Comparison of ENCODE assay signal across 2 cellular contexts in the genomic region with DNA sequence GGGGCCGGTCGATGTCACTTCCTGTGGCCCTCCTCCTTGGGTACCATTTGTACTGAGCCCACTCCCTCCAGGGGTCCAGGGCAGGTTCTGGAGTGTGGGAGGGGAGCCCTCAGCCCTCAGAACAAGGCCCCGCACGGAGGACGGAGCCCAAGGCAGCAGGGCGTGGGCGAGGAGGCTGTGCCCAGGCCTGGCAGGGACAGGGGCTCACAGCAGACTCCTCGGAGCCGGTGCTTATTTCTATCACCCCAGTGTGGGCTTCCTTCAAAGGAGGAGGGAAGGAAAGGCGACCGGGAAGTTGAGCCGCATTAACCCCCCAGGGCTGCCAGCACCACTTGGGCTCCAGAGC.
TF ChIP-seq lines count a peak whose summit lies in the region.

No MANE protein-coding gene starts in this region.

TF ChIP-seq in IMR-90, 13 proteins besides CTCF, POLR2A, EP300 and RAD21 (continued from another document):
- TF ChIP-seq MAZ (IDR thresholded peaks at IDR 0.05; ENCODE audit: borderline replicate concordance, low read depth, low read length) (no peak), RFX5 (IDR thresholded peaks at IDR 0.05; ENCODE audit: low read depth, low read length) (no peak)
- TF ChIP-seq, protein P1, sequence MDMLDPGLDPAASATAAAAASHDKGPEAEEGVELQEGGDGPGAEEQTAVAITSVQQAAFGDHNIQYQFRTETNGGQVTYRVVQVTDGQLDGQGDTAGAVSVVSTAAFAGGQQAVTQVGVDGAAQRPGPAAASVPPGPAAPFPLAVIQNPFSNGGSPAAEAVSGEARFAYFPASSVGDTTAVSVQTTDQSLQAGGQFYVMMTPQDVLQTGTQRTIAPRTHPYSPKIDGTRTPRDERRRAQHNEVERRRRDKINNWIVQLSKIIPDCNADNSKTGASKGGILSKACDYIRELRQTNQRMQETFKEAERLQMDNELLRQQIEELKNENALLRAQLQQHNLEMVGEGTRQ (IDR thresholded peaks at IDR 0.05; ENCODE audit: low read depth, low read length): no peak

TF ChIP-seq in WTC11, 78 proteins besides CTCF, POLR2A, EP300 and RAD21:
- TF ChIP-seq, protein P1 (CRISPR knock-in tag; IDR thresholded peaks at IDR 0.05): no peak
- TF ChIP-seq, protein P2, sequence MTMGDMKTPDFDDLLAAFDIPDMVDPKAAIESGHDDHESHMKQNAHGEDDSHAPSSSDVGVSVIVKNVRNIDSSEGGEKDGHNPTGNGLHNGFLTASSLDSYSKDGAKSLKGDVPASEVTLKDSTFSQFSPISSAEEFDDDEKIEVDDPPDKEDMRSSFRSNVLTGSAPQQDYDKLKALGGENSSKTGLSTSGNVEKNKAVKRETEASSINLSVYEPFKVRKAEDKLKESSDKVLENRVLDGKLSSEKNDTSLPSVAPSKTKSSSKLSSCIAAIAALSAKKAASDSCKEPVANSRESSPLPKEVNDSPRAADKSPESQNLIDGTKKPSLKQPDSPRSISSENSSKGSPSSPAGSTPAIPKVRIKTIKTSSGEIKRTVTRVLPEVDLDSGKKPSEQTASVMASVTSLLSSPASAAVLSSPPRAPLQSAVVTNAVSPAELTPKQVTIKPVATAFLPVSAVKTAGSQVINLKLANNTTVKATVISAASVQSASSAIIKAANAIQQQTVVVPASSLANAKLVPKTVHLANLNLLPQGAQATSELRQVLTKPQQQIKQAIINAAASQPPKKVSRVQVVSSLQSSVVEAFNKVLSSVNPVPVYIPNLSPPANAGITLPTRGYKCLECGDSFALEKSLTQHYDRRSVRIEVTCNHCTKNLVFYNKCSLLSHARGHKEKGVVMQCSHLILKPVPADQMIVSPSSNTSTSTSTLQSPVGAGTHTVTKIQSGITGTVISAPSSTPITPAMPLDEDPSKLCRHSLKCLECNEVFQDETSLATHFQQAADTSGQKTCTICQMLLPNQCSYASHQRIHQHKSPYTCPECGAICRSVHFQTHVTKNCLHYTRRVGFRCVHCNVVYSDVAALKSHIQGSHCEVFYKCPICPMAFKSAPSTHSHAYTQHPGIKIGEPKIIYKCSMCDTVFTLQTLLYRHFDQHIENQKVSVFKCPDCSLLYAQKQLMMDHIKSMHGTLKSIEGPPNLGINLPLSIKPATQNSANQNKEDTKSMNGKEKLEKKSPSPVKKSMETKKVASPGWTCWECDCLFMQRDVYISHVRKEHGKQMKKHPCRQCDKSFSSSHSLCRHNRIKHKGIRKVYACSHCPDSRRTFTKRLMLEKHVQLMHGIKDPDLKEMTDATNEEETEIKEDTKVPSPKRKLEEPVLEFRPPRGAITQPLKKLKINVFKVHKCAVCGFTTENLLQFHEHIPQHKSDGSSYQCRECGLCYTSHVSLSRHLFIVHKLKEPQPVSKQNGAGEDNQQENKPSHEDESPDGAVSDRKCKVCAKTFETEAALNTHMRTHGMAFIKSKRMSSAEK (CRISPR knock-in tag; IDR thresholded peaks at IDR 0.05; ENCODE audit: borderline replicate concordance): no peak
- TF ChIP-seq IRF2 (CRISPR knock-in tag; IDR thresholded peaks at IDR 0.05; ENCODE audit: borderline replicate concordance, low read depth) (no peak), RELA (CRISPR knock-in tag; IDR thresholded peaks at IDR 0.05; ENCODE audit: borderline replicate concordance) (no peak)
- TF ChIP-seq, protein P3, sequence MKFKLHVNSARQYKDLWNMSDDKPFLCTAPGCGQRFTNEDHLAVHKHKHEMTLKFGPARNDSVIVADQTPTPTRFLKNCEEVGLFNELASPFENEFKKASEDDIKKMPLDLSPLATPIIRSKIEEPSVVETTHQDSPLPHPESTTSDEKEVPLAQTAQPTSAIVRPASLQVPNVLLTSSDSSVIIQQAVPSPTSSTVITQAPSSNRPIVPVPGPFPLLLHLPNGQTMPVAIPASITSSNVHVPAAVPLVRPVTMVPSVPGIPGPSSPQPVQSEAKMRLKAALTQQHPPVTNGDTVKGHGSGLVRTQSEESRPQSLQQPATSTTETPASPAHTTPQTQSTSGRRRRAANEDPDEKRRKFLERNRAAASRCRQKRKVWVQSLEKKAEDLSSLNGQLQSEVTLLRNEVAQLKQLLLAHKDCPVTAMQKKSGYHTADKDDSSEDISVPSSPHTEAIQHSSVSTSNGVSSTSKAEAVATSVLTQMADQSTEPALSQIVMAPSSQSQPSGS (CRISPR knock-in tag; IDR thresholded peaks at IDR 0.05; ENCODE audit: borderline replicate concordance, low read depth): no peak
- TF ChIP-seq, protein P4, sequence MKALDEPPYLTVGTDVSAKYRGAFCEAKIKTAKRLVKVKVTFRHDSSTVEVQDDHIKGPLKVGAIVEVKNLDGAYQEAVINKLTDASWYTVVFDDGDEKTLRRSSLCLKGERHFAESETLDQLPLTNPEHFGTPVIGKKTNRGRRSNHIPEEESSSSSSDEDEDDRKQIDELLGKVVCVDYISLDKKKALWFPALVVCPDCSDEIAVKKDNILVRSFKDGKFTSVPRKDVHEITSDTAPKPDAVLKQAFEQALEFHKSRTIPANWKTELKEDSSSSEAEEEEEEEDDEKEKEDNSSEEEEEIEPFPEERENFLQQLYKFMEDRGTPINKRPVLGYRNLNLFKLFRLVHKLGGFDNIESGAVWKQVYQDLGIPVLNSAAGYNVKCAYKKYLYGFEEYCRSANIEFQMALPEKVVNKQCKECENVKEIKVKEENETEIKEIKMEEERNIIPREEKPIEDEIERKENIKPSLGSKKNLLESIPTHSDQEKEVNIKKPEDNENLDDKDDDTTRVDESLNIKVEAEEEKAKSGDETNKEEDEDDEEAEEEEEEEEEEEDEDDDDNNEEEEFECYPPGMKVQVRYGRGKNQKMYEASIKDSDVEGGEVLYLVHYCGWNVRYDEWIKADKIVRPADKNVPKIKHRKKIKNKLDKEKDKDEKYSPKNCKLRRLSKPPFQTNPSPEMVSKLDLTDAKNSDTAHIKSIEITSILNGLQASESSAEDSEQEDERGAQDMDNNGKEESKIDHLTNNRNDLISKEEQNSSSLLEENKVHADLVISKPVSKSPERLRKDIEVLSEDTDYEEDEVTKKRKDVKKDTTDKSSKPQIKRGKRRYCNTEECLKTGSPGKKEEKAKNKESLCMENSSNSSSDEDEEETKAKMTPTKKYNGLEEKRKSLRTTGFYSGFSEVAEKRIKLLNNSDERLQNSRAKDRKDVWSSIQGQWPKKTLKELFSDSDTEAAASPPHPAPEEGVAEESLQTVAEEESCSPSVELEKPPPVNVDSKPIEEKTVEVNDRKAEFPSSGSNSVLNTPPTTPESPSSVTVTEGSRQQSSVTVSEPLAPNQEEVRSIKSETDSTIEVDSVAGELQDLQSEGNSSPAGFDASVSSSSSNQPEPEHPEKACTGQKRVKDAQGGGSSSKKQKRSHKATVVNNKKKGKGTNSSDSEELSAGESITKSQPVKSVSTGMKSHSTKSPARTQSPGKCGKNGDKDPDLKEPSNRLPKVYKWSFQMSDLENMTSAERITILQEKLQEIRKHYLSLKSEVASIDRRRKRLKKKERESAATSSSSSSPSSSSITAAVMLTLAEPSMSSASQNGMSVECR (CRISPR knock-in tag; IDR thresholded peaks at IDR 0.05; ENCODE audit: borderline replicate concordance): no peak
TF ChIP-seq in WTC11: peak in this region for 0.
